Comparison of ENCODE assay signal across 9 cellular contexts in genomic region chr6:156279306-156279969, GRCh38.
DNase-seq lines count a peak whose midpoint lies in the region; ATAC-seq, FAIRE-seq and TF ChIP-seq lines count a peak whose summit lies in the region.
"Had no signal": no experiment of that assay in that cellular context is flagged by ENCODE, and none has a peak within 500 bp of the region (broad histone marks: within the 10 kb centered on the region; RNA-seq: fewer than 3 reads in every experiment).

No MANE protein-coding gene starts in this region.

- H3K27ac ChIP-seq in SU-DHL-6 (ENCODE audit: low read depth, low read length) = peak overlapping the region; percentile 88
- H3K27ac ChIP-seq in small intestine (ENCODE audit: low read depth in 1 of 2, low read length in 1 of 2) = peak overlapping the region in 1 of 2 donors; percentile 66

- peak; percentile 1 for DNase-seq in EH (ENCODE audit: low read depth)
- peak; percentile 17 for DNase-seq in GM20000 (ENCODE audit: low spot score)
- DNase-seq in central memory CD4-positive, alpha-beta T cell = no peak
- no peak for DNase-seq in kidney glomerular epithelial cell (lab: John Stamatoyannopoulos, UW)
- no peak for DNase-seq in NOMO-1 treated with DMSO at 0.1 percent for 48 hours (lab: John Stamatoyannopoulos, UW; ENCODE audit: unreplicated experiment)
- no peak for DNase-seq in small intestine

- H4K20me1 ChIP-seq in SU-DHL-6 (ENCODE audit: low read depth, low read length) = no peaks in the 10 kb centered on the region

- no peak for FAIRE-seq in small intestine (lab: Jason Lieb, UNC)
- FAIRE-seq: K562 had no signal

- peak overlapping the region; percentile 80 for H3K4me2 ChIP-seq in SU-DHL-6 (ENCODE audit: low read depth, low read length, poor library complexity, severe bottlenecking)

- no peak overlapping the region for H2AFZ ChIP-seq in SU-DHL-6 (ENCODE audit: low read depth, low read length, severe bottlenecking)

- H3K27me3 ChIP-seq in SU-DHL-6 (ENCODE audit: low read length) = no peaks in the 10 kb centered on the region
- H3K27me3 ChIP-seq in small intestine (ENCODE audit: control insufficient read depth in 2 of 2, insufficient read depth in 2 of 2, low read length in 2 of 2) = no peaks in the 10 kb centered on the region

- peak overlapping the region; percentile 27 for H3K4me3 ChIP-seq in SU-DHL-6 (ENCODE audit: insufficient read depth, low read length, poor library complexity, severe bottlenecking)
- no peak overlapping the region for H3K4me3 ChIP-seq in small intestine (ENCODE audit: low read depth in 1 of 2, low read length in 2 of 2)
- H3K4me3 ChIP-seq: K562 had no signal

- TF ChIP-seq CTCF in GM20000 (IDR thresholded peaks at IDR 0.05; ENCODE audit: extremely low read depth, missing control alignments) (no peak), SU-DHL-6 (IDR thresholded peaks at IDR 0.05; ENCODE audit: insufficient read depth, low read length, poor library complexity, severe bottlenecking) (no peak)

- ATAC-seq in HG03342 (IDR thresholded peaks at IDR 0.05; ENCODE audit: unreplicated experiment) = peak; percentile 57
- ATAC-seq: K562 had no signal

- H3K9me2 ChIP-seq in SU-DHL-6 (replicated peaks; ENCODE audit: insufficient read depth, low read length) = no peaks in the 10 kb centered on the region

- peak overlapping the region; percentile 32 for H3K9ac ChIP-seq in SU-DHL-6 (ENCODE audit: low read length)

- H3K36me3 ChIP-seq in SU-DHL-6 (ENCODE audit: low read length) (peaks cover 5% of the 10 kb centered on the region; the same call in 1 of the 2 replicates), small intestine (ENCODE audit: control insufficient read depth in 2 of 2, insufficient read depth in 2 of 2, low read length in 2 of 2) (no peaks in the 10 kb centered on the region)

- no peaks in the 10 kb centered on the region for H3K79me2 ChIP-seq in SU-DHL-6 (ENCODE audit: insufficient read depth, low read length)

- WGBS in small intestine, 3 donors = 56 to 92% (median 67%) methylated on average over 3 of the region's 3 CpGs

- H3K4me1 ChIP-seq in small intestine (ENCODE audit: control insufficient read depth in 2 of 2, insufficient read depth in 1 of 2, low read depth in 1 of 2, low read length in 1 of 2) = no peaks in the 10 kb centered on the region

- H3K9me3 ChIP-seq in SU-DHL-6 (ENCODE audit: insufficient read depth, low read length) = peaks cover 9% of the 10 kb centered on the region; the same call in 1 of the 2 replicates
- H3K9me3 ChIP-seq in small intestine (ENCODE audit: control insufficient read depth, low read depth) = no peaks in the 10 kb centered on the region

- peaks cover 16% of the 10 kb centered on the region for H3F3A ChIP-seq in SU-DHL-6 (ENCODE audit: insufficient read depth)

Comparison
In these comparisons a context has a peak if more than half of its experiments do, and no peak if none do; other contexts are left out.
1. DNase-seq: peak in EH (single experiment) and GM20000 (single experiment); none in central memory CD4-positive, alpha-beta T cell (single experiment), kidney glomerular epithelial cell (single experiment), NOMO-1 treated with DMSO at 0.1 percent for 48 hours (single experiment) and small intestine (single experiment).